Comparison of ENCODE assay signal across 24 cellular contexts in genomic region chr11:38043060-38043459, GRCh38.
A peak's percentile ranks its signal among the peaks of the same experiment; 100 is the strongest.
DNase-seq lines count a peak whose midpoint lies in the region; ATAC-seq, FAIRE-seq and TF ChIP-seq lines count a peak whose summit lies in the region.
"Had no signal": no experiment of that assay in that cellular context is flagged by ENCODE, and none has a peak within 500 bp of the region (broad histone marks: within the 10 kb centered on the region; RNA-seq: fewer than 3 reads in every experiment).

No MANE protein-coding gene starts in this region.

- peaks cover 12% of the 10 kb centered on the region for H3K9me3 ChIP-seq in HepG2 (ENCODE audit: low read length)
- H3K9me3 ChIP-seq in right lobe of liver, result no peaks in the 10 kb centered on the region
- no peaks in the 10 kb centered on the region for H3K9me3 ChIP-seq in K562 (replicated peaks; ENCODE audit: control insufficient read depth, insufficient read depth, low read depth, low read length)
- peaks cover 0 to 6% (median 0%) of the 10 kb centered on the region in 3 donors for H3K9me3 ChIP-seq in esophagus squamous epithelium
- H3K9me3 ChIP-seq: A549; BLaER1 treated with 17β-estradiol and CSF1 and Interleukin-3, amounts not matched to agents 10 nM and 100 nM; Caco-2 had no signal

- intact Hi-C loops in HepG2 (cut with micrococcal nuclease; ENCODE audit: unreplicated experiment) (no loop called here), right lobe of liver (cut with DNase I) (no loop called here), K562 (cut with micrococcal nuclease) (no loop called here), esophagus squamous epithelium (cut with DNase I) (no loop called here)

- ATAC-seq in HepG2, result no peak
- no peak for ATAC-seq in right lobe of liver
- no peak for ATAC-seq in K562
- ATAC-seq: A549; CD8-positive, alpha-beta T cell had no signal

- no peak overlapping the region for H3K9ac ChIP-seq in HepG2 (ENCODE audit: insufficient read depth, low read depth, low read length)
- no peak overlapping the region for H3K9ac ChIP-seq in K562 (ENCODE audit: insufficient read depth in 1 of 2, low read depth in 2 of 2, low read length in 2 of 2)
- H3K9ac ChIP-seq: BLaER1 treated with 17β-estradiol and CSF1 and Interleukin-3, amounts not matched to agents 10 nM and 100 nM had no signal

- in situ Hi-C loops in HepG2 (cut with HindIII; ENCODE audit: extremely low pct_ligation_motif_present, low pct_unique_long_range_greater_than_20kb) (no loop called here), K562 (cut with MboI) (no loop called here)

- no peak overlapping the region for H3K4me3 ChIP-seq in HepG2 (replicated peaks in 1 of 3; ENCODE audit: insufficient read depth in 1 of 3, low read depth in 2 of 3, low read length in 3 of 3)
- no peak overlapping the region for H3K4me3 ChIP-seq in right lobe of liver
- no peak overlapping the region for H3K4me3 ChIP-seq in K562
- no peak overlapping the region for H3K4me3 ChIP-seq in esophagus squamous epithelium
- H3K4me3 ChIP-seq: A549; BLaER1 treated with 17β-estradiol and CSF1 and Interleukin-3, amounts not matched to agents 10 nM and 100 nM had no signal

- H3K27ac ChIP-seq in HepG2 (ENCODE audit: extremely low read length, insufficient read depth, low read length) (no peak overlapping the region), right lobe of liver (no peak overlapping the region), K562 (ENCODE audit: extremely low read depth, low read depth, low read length) (no peak overlapping the region), esophagus squamous epithelium (no peak overlapping the region)
- H3K27ac ChIP-seq: 22Rv1; A549; BLaER1 treated with 17β-estradiol and CSF1 and Interleukin-3, amounts not matched to agents 10 nM and 100 nM; C4-2B had no signal

- DNase-seq in HepG2 (ENCODE audit: low spot score) (no peak), right lobe of liver (no peak), K562 (ENCODE audit: extremely low read depth in 1 of 4, low spot score in 3 of 4) (no peak), esophagus squamous epithelium (lab: John Stamatoyannopoulos, UW) (no peak), NCI-H226 (no peak)
- DNase-seq: AML-193; Caco-2; Calu3; CD4-positive, alpha-beta T cell; CD8-positive, alpha-beta T cell; DMS153; DMS53; DMS79; DND-41; EL; GDM1 had no signal

- no peak overlapping the region for H2AFZ ChIP-seq in HepG2 (ENCODE audit: low read length)
- no peak overlapping the region for H2AFZ ChIP-seq in K562 (ENCODE audit: low read depth, low read length)

- H3K9me1 ChIP-seq in K562 (ENCODE audit: control insufficient read depth, insufficient read depth, low read length), result no peaks in the 10 kb centered on the region

- no peaks in the 10 kb centered on the region for H4K20me1 ChIP-seq in HepG2 (ENCODE audit: insufficient read depth, low read length)
- no peaks in the 10 kb centered on the region for H4K20me1 ChIP-seq in K562 (replicated peaks; ENCODE audit: control insufficient read depth, insufficient read depth, low read length)
- H4K20me1 ChIP-seq: BLaER1 treated with 17β-estradiol and CSF1 and Interleukin-3, amounts not matched to agents 10 nM and 100 nM had no signal

- no peak for TF ChIP-seq EP300 in HepG2 (IDR thresholded peaks at IDR 0.05; ENCODE audit: low read depth in 2 of 2, low read length in 2 of 2)
- TF ChIP-seq EP300 in HepG2 (CRISPR knock-in tag; IDR thresholded peaks at IDR 0.05; ENCODE audit: borderline replicate concordance), result no peak
- no peak for TF ChIP-seq EP300 in K562 (IDR thresholded peaks at IDR 0.05; ENCODE audit: low read length)

- no peaks in the 10 kb centered on the region for H3K79me2 ChIP-seq in HepG2 (ENCODE audit: insufficient read depth, low read length)
- no peaks in the 10 kb centered on the region for H3K79me2 ChIP-seq in K562 (ENCODE audit: control insufficient read depth, insufficient read depth, low read length)

- TF ChIP-seq RAD21 in HepG2 (CRISPR knock-in tag; IDR thresholded peaks at IDR 0.05) (no peak), K562 (CRISPR knock-in tag; conservative IDR thresholded peaks at IDR 0.05 in 1 of 2, IDR thresholded peaks at IDR 0.05 in 1 of 2) (no peak)

- no peak overlapping the region for H3K4me2 ChIP-seq in HepG2 (ENCODE audit: low read depth, low read length)
- H3K4me2 ChIP-seq in K562 (ENCODE audit: insufficient read depth, low read length), result no peak overlapping the region
- H3K4me2 ChIP-seq: A549; BLaER1 treated with 17β-estradiol and CSF1 and Interleukin-3, amounts not matched to agents 10 nM and 100 nM had no signal

- under 1% methylated on average over 3 of the region's 3 CpGs for WGBS in HepG2 (ENCODE audit: low lambda C conversion rate)
- whole genome bisulfite sequencing in right lobe of liver (ENCODE audit: insufficient coverage, low coverage, low lambda C conversion rate, missing lambda C conversion rate), result 49% methylated on average over 3 of the region's 3 CpGs
- WGBS in K562 (ENCODE audit: insufficient coverage, low coverage, missing lambda C conversion rate), result 9% methylated on average over 3 of the region's 3 CpGs
- 34 to 44% methylated on average over 3 of the region's 3 CpGs for whole genome bisulfite sequencing in esophagus squamous epithelium, 2 donors

- FAIRE-seq in HepG2 (lab: Jason Lieb, UNC), result no peak
- no peak for FAIRE-seq in K562 (lab: Jason Lieb, UNC)
- peak; percentile 41 for FAIRE-seq in islet of Langerhans (lab: Jason Lieb, UNC)
- FAIRE-seq: A549, D721Med, GM12891, GM19239 had no signal

- H3K27me3 ChIP-seq in HepG2 (ENCODE audit: control insufficient read depth in 1 of 2, insufficient read depth in 2 of 2, low read length in 2 of 2), result no peaks in the 10 kb centered on the region
- no peaks in the 10 kb centered on the region for H3K27me3 ChIP-seq in right lobe of liver
- H3K27me3 ChIP-seq in K562 (ENCODE audit: control insufficient read depth in 2 of 2, insufficient read depth in 2 of 2, low read length in 2 of 2), result no peaks in the 10 kb centered on the region
- no peaks in the 10 kb centered on the region for H3K27me3 ChIP-seq in esophagus squamous epithelium
- H3K27me3 ChIP-seq: BLaER1 treated with 17β-estradiol and CSF1 and Interleukin-3, amounts not matched to agents 10 nM and 100 nM had no signal

- H3K4me1 ChIP-seq in HepG2 (ENCODE audit: insufficient read depth, low read length), result no peaks in the 10 kb centered on the region
- no peaks in the 10 kb centered on the region for H3K4me1 ChIP-seq in right lobe of liver
- H3K4me1 ChIP-seq in K562 (replicated peaks in 1 of 2; ENCODE audit: control insufficient read depth in 2 of 2, insufficient read depth in 2 of 2, low read length in 2 of 2), result no peaks in the 10 kb centered on the region
- H3K4me1 ChIP-seq in esophagus squamous epithelium, result no peaks in the 10 kb centered on the region
- H3K4me1 ChIP-seq: A549; BLaER1 treated with 17β-estradiol and CSF1 and Interleukin-3, amounts not matched to agents 10 nM and 100 nM; Caco-2 had no signal

- CTCF ChIA-PET in HepG2 (lab: Yijun Ruan, JAX; ENCODE audit: low intra/inter-chr PET ratio, low total read pairs), result no interaction called here
- CTCF ChIA-PET in K562 (lab: Yijun Ruan, JAX; ENCODE audit: low intra/inter-chr PET ratio), result no interaction called here

- TF ChIP-seq CTCF in HepG2 (CRISPR knock-in tag; IDR thresholded peaks at IDR 0.05), result no peak
- no peak for TF ChIP-seq CTCF in right lobe of liver (IDR thresholded peaks at IDR 0.05)
- TF ChIP-seq CTCF in K562 (IDR thresholded peaks at IDR 0.05 in 2 of 3, conservative IDR thresholded peaks at IDR 0.05 in 1 of 3; ENCODE audit: insufficient read depth in 2 of 3, low read depth in 1 of 3, low read length in 3 of 3), result no peak
- no peak for TF ChIP-seq CTCF in esophagus squamous epithelium (IDR thresholded peaks at IDR 0.05)

- no peak for TF ChIP-seq POLR2A in HepG2 (IDR thresholded peaks at IDR 0.05; ENCODE audit: insufficient read depth in 1 of 2, low read depth in 2 of 2, low read length in 2 of 2)
- TF ChIP-seq POLR2A in right lobe of liver (IDR thresholded peaks at IDR 0.05), result no peak
- TF ChIP-seq POLR2A in K562 (conservative IDR thresholded peaks at IDR 0.05), result no peak
- TF ChIP-seq POLR2A in esophagus squamous epithelium (IDR thresholded peaks at IDR 0.05), result no peak

- no peaks in the 10 kb centered on the region for H3K36me3 ChIP-seq in HepG2 (replicated peaks in 1 of 2; ENCODE audit: control insufficient read depth in 1 of 2, insufficient read depth in 2 of 2, low read length in 2 of 2)
- no peaks in the 10 kb centered on the region for H3K36me3 ChIP-seq in right lobe of liver
- no peaks in the 10 kb centered on the region for H3K36me3 ChIP-seq in K562 (ENCODE audit: control insufficient read depth, insufficient read depth, low read length)
- H3K36me3 ChIP-seq in esophagus squamous epithelium, result no peaks in the 10 kb centered on the region
- H3K36me3 ChIP-seq: BLaER1 treated with 17β-estradiol and CSF1 and Interleukin-3, amounts not matched to agents 10 nM and 100 nM had no signal

- BruUV-seq in HepG2 (replicated peaks; lab: Mats Ljungman, UMichigan) (no TSS peak), K562 (replicated peaks; lab: Mats Ljungman, UMichigan) (no TSS peak)

- POLR2A ChIA-PET in HepG2 (lab: Yijun Ruan, JAX), result no interaction called here
- POLR2A ChIA-PET in K562 (lab: Yijun Ruan, JAX), result no interaction called here

TF ChIP-seq in HepG2, 621 proteins besides CTCF, POLR2A, EP300 and RAD21:
- TF ChIP-seq ATF7 (IDR thresholded peaks at IDR 0.05) (peak; percentile 97), ATF7 (CRISPR knock-in tag; IDR thresholded peaks at IDR 0.05) (no peak), ZFP36 (IDR thresholded peaks at IDR 0.05; ENCODE audit: borderline replicate concordance, low read depth, low read length, partially characterized antibody) (no peak), CREB1 (IDR thresholded peaks at IDR 0.05) (peak; percentile 89), CREB1 (CRISPR knock-in tag; IDR thresholded peaks at IDR 0.05) (no peak)

TF ChIP-seq in K562, 482 proteins besides CTCF, POLR2A, EP300 and RAD21:
- TF ChIP-seq MAFF (IDR thresholded peaks at IDR 0.05; ENCODE audit: low read length), result no peak
- no peak for TF ChIP-seq JUND (IDR thresholded peaks at IDR 0.05; ENCODE audit: borderline replicate concordance, low read depth, low read length)
- TF ChIP-seq JUND (tag; IDR thresholded peaks at IDR 0.05; ENCODE audit: borderline replicate concordance, low read depth, low read length), result peak; percentile 15; the same call in 1 of the 3 replicates
- TF ChIP-seq FOXJ2 (tag; IDR thresholded peaks at IDR 0.05), result no peak
